38 cellular contexts compared by ENCODE assay signal in the genomic region with DNA sequence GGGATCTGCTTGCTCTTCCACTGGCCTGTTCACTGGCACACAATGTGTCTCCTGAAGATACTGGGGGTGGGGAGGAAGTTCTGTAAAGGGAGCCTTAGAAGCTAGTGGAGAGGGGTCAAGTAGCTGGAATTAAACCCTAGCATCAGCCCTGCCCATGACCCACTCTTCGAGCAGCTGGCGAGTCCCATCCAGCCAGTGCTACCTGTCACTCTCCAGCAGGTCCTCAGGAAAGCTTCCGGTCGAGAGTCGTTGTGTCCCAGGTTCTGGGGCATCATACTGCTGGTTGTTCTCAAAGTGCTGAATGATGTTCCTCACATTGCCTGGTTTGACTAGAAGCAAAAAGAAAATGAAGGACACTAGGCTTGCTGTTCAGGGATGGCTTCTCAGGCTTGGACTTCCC. TPM values are rescaled to one million over a fixed set of nuclear protein-coding genes. Genes with fewer than 3 reads are reported as not detected.
"Had no signal": no experiment of that assay in that cellular context is flagged by ENCODE, and none has a peak within 500 bp of the region (broad histone marks: within the 10 kb centered on the region; RNA-seq: fewer than 3 reads in every experiment).

No MANE protein-coding gene starts in this region.

- H3K27me3 Mint-ChIP-seq: activated CD4-positive, alpha-beta T cell treated with anti-CD3 and anti-CD28 coated beads for 36 hours; activated CD4-positive, alpha-beta T cell treated with anti-CD3 and anti-CD28 coated beads, Interleukin-2, amount 10 ng/mL, durations not matched to agents 7 days and 5 days; activated naive CD8-positive, alpha-beta T cell treated with anti-CD3 and anti-CD28 coated beads for 36 hours; activated T-cell treated with anti-CD3 and anti-CD28 coated beads, Interleukin-2, amount 50 U/mL, for 24 hours; central memory CD8-positive, alpha-beta T cell had no signal

- H3K4me3 ChIP-seq: adrenal gland, body of pancreas, breast epithelium had no signal

- H3K27me3 ChIP-seq: adrenal gland, body of pancreas, brain microvascular endothelial cell, breast epithelium had no signal

- ATAC-seq: activated CD4-positive, alpha-beta T cell treated with anti-CD3 and anti-CD28 coated beads for 36 hours; activated CD4-positive, CD25-positive, alpha-beta regulatory T cell treated with anti-CD3 and anti-CD28 coated beads, Interleukin-2, amount 50 U/mL, for 24 hours; activated CD8-positive, alpha-beta T cell treated with anti-CD3 and anti-CD28 coated beads, Interleukin-2, amount 10 ng/mL, durations not matched to agents 7 days and 5 days; activated naive CD4-positive, alpha-beta T cell treated with anti-CD3 and anti-CD28 coated beads, Interleukin-2, amount 50 U/mL, for 72 hours; body of pancreas; WTC11 had no signal

- H3K4me3 Mint-ChIP-seq: activated CD4-positive, alpha-beta memory T cell treated with anti-CD3 and anti-CD28 coated beads, Interleukin-2, amount 10 ng/mL, durations not matched to agents 7 days and 5 days; activated CD4-positive, alpha-beta T cell treated with anti-CD3 and anti-CD28 coated beads for 36 hours; activated CD4-positive, alpha-beta T cell treated with anti-CD3 and anti-CD28 coated beads, Interleukin-2, amount 10 ng/mL, durations not matched to agents 7 days and 5 days; activated CD8-positive, alpha-beta T cell treated with anti-CD3 and anti-CD28 coated beads, Interleukin-2, amount 10 ng/mL, durations not matched to agents 7 days and 5 days; activated naive CD4-positive, alpha-beta T cell treated with anti-CD3 and anti-CD28 coated beads for 36 hours; activated naive CD8-positive, alpha-beta T cell treated with anti-CD3 and anti-CD28 coated beads for 36 hours; activated T-cell treated with anti-CD3 and anti-CD28 coated beads, Interleukin-2, amount 50 U/mL, for 24 hours; central memory CD8-positive, alpha-beta T cell; T-helper 1 cell treated with Interleukin-12 subunit alpha and Interleukin-12 subunit beta and Interleukin-4 antibody, amounts not matched to agents 30 μg/mL and 1 μg/mL, for 36 hours; T-helper 2 cell treated with Interferon-gamma antibody and Interleukin-4, amounts not matched to agents 5 μg/mL and 100 μg/mL, for 36 hours; WTC11 had no signal

- H3K9me3 Mint-ChIP-seq: activated CD4-positive, alpha-beta memory T cell treated with anti-CD3 and anti-CD28 coated beads, Interleukin-2, amount 10 ng/mL, durations not matched to agents 7 days and 5 days; activated CD4-positive, alpha-beta T cell treated with anti-CD3 and anti-CD28 coated beads, Interleukin-2, amount 10 ng/mL, durations not matched to agents 7 days and 5 days; activated naive CD4-positive, alpha-beta T cell treated with anti-CD3 and anti-CD28 coated beads for 36 hours; activated naive CD4-positive, alpha-beta T cell treated with anti-CD3 and anti-CD28 coated beads, Interleukin-2, amount 50 U/mL, for 72 hours; activated naive CD8-positive, alpha-beta T cell treated with anti-CD3 and anti-CD28 coated beads for 36 hours; activated T-cell treated with anti-CD3 and anti-CD28 coated beads, Interleukin-2, amount 50 U/mL, for 24 hours; central memory CD8-positive, alpha-beta T cell; T-helper 1 cell treated with Interleukin-12 subunit alpha and Interleukin-12 subunit beta and Interleukin-4 antibody, amounts not matched to agents 30 μg/mL and 1 μg/mL, for 36 hours; T-helper 2 cell treated with Interferon-gamma antibody and Interleukin-4, amounts not matched to agents 5 μg/mL and 100 μg/mL, for 36 hours; WTC11 had no signal

- H3K27ac Mint-ChIP-seq: activated CD4-positive, alpha-beta memory T cell treated with anti-CD3 and anti-CD28 coated beads, Interleukin-2, amount 10 ng/mL, durations not matched to agents 7 days and 5 days; activated CD4-positive, alpha-beta T cell treated with anti-CD3 and anti-CD28 coated beads for 36 hours; activated CD4-positive, alpha-beta T cell treated with anti-CD3 and anti-CD28 coated beads, Interleukin-2, amount 10 ng/mL, durations not matched to agents 7 days and 5 days; activated CD8-positive, alpha-beta T cell treated with anti-CD3 and anti-CD28 coated beads, Interleukin-2, amount 10 ng/mL, durations not matched to agents 7 days and 5 days; activated naive CD4-positive, alpha-beta T cell treated with anti-CD3 and anti-CD28 coated beads for 36 hours; activated naive CD4-positive, alpha-beta T cell treated with anti-CD3 and anti-CD28 coated beads, Interleukin-2, amount 50 U/mL, for 72 hours; activated naive CD8-positive, alpha-beta T cell treated with anti-CD3 and anti-CD28 coated beads for 36 hours; activated T-cell treated with anti-CD3 and anti-CD28 coated beads, Interleukin-2, amount 50 U/mL, for 24 hours; T-helper 1 cell treated with Interleukin-12 subunit alpha and Interleukin-12 subunit beta and Interleukin-4 antibody, amounts not matched to agents 30 μg/mL and 1 μg/mL, for 36 hours; T-helper 2 cell treated with Interferon-gamma antibody and Interleukin-4, amounts not matched to agents 5 μg/mL and 100 μg/mL, for 36 hours; WTC11 had no signal

- FAIRE-seq: astrocyte, TTC549 had no signal

- DNase-seq: activated CD4-positive, alpha-beta memory T cell treated with anti-CD3 and anti-CD28 coated beads, Interleukin-2, amount 10 ng/mL, durations not matched to agents 7 days and 5 days; activated CD4-positive, alpha-beta T cell treated with anti-CD3 and anti-CD28 coated beads for 1 hour; activated CD4-positive, alpha-beta T cell treated with anti-CD3 and anti-CD28 coated beads for 36 hours; activated CD4-positive, alpha-beta T cell treated with anti-CD3 and anti-CD28 coated beads for 48 hours; activated CD4-positive, alpha-beta T cell treated with anti-CD3 and anti-CD28 coated beads, Interleukin-2, amount 10 ng/mL, durations not matched to agents 7 days and 5 days; activated CD4-positive, alpha-beta T cell treated with anti-CD3 and anti-CD28 coated beads, Interleukin-2, amount 50 U/mL, for 48 hours; activated CD4-positive, CD25-positive, alpha-beta regulatory T cell; activated CD8-positive, alpha-beta T cell treated with anti-CD3 and anti-CD28 coated beads, Interleukin-2, amount 10 ng/mL, durations not matched to agents 7 days and 5 days; activated effector memory CD4-positive, alpha-beta T cell treated with anti-CD3 and anti-CD28 coated beads, Interleukin-2, amount 50 U/mL, for 16 hours; activated gamma-delta T cell treated with Interleukin-2 at 50 U/mL for 16 hours; activated naive CD4-positive, alpha-beta T cell; activated naive CD4-positive, alpha-beta T cell treated with anti-CD3 and anti-CD28 coated beads for 36 hours; activated naive CD4-positive, alpha-beta T cell treated with anti-CD3 and anti-CD28 coated beads, Interleukin-2, amount 50 U/mL, for 16 hours; activated naive CD8-positive, alpha-beta T cell treated with anti-CD3 and anti-CD28 coated beads for 36 hours; activated T-cell treated with anti-CD3 and anti-CD28 coated beads, Interleukin-2, amount 50 U/mL, for 24 hours; adrenal gland; amniotic stem cell; aorta; body of pancreas; brain microvascular endothelial cell; cerebellar nuclear complex; SW 1271; T-helper 1 cell; T-helper 2 cell; T-helper 9 cell had no signal

- H3K36me3 Mint-ChIP-seq: activated naive CD8-positive, alpha-beta T cell treated with anti-CD3 and anti-CD28 coated beads for 36 hours had no signal

- H3K4me1 Mint-ChIP-seq: activated CD4-positive, alpha-beta memory T cell treated with anti-CD3 and anti-CD28 coated beads, Interleukin-2, amount 10 ng/mL, durations not matched to agents 7 days and 5 days; activated CD4-positive, alpha-beta T cell treated with anti-CD3 and anti-CD28 coated beads for 36 hours; activated CD4-positive, alpha-beta T cell treated with anti-CD3 and anti-CD28 coated beads, Interleukin-2, amount 10 ng/mL, durations not matched to agents 7 days and 5 days; central memory CD8-positive, alpha-beta T cell; WTC11 had no signal

- H3K27ac ChIP-seq: adrenal gland, body of pancreas, brain microvascular endothelial cell, breast epithelium, VCaP had no signal

RNA-seq across cellular contexts. Expression of a gene that starts 30.9 kb away (rescaled TPM):
- total RNA-seq: activated CD4-positive, alpha-beta memory T cell treated with anti-CD3 and anti-CD28 coated beads, Interleukin-2, amount 10 ng/mL, durations not matched to agents 7 days and 5 days; activated CD4-positive, alpha-beta T cell treated with anti-CD3 and anti-CD28 coated beads for 36 hours; activated CD4-positive, alpha-beta T cell treated with anti-CD3 and anti-CD28 coated beads, Interleukin-2, amount 10 ng/mL, durations not matched to agents 7 days and 5 days; activated CD8-positive, alpha-beta memory T cell treated with anti-CD3 and anti-CD28 coated beads for 36 hours; activated CD8-positive, alpha-beta T cell treated with anti-CD3 and anti-CD28 coated beads, Interleukin-2, amount 10 ng/mL, durations not matched to agents 7 days and 5 days; activated naive CD4-positive, alpha-beta T cell treated with anti-CD3 and anti-CD28 coated beads for 36 hours; activated naive CD4-positive, alpha-beta T cell treated with anti-CD3 and anti-CD28 coated beads, Interleukin-2, amount 50 U/mL, for 72 hours; activated naive CD8-positive, alpha-beta T cell treated with anti-CD3 and anti-CD28 coated beads for 36 hours; body of pancreas; breast epithelium; cardiac septum; chondrocyte had no signal

RNA-seq across cellular contexts. Expression of a gene that starts 57.9 kb away (rescaled TPM):
- total RNA-seq: activated CD4-positive, alpha-beta T cell treated with anti-CD3 and anti-CD28 coated beads for 36 hours; activated naive CD4-positive, alpha-beta T cell treated with anti-CD3 and anti-CD28 coated beads for 36 hours; activated naive CD8-positive, alpha-beta T cell treated with anti-CD3 and anti-CD28 coated beads for 36 hours had no signal
